In the genomic region with DNA sequence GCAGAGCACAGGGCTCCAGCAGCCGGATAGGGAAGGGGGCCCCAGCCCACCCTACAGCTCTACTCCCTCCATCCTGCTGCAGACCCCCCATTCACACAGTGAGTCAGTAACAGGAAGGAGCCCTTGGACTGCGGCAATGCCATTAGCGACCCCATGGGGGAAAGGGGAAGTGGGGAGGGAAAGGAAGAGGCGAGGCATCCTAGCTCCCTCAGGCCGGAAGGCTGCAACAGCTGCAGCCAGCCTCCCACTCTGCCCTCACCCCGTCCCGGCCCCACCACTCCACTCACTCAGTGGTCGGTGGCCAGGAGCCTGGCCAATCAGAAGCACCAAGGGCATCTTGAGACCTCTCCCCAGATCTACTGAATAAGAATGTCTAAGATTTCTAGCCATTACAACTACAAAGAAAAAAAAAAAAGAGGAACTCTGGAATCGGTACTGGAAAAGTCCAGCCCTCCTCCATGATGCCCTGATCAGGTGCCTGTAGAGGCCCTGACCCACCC, we compare ENCODE assay signal across 12 cellular contexts. TPM values are rescaled to one million over a fixed set of nuclear protein-coding genes. Genes with fewer than 3 reads are reported as not detected.
DNase-seq lines count a peak whose midpoint lies in the region; ATAC-seq and TF ChIP-seq lines count a peak whose summit lies in the region.
"Had no signal": no experiment of that assay in that cellular context is flagged by ENCODE, and none has a peak within 500 bp of the region (broad histone marks: within the 10 kb centered on the region; RNA-seq: fewer than 3 reads in every experiment).

No MANE protein-coding gene starts in this region.

- intact Hi-C loops in Right ventricle myocardium inferior (cut with DNase I) = no loop called here
- intact Hi-C loops in cardiac septum (cut with DNase I) = no loop called here
- intact Hi-C loops in vagina (cut with DNase I) = no loop called here

- H3K4me1 ChIP-seq in vagina = peaks cover 57% of the 10 kb centered on the region

- TF ChIP-seq CTCF in endothelial cell (IDR thresholded peaks at IDR 0.05; ENCODE audit: unreplicated experiment) (no peak), nephron (IDR thresholded peaks at IDR 0.05; ENCODE audit: unreplicated experiment in 3 of 3) (no peak), vagina (IDR thresholded peaks at IDR 0.05) (no peak)

- H3K36me3 ChIP-seq in vagina = no peaks in the 10 kb centered on the region

- no peak for TF ChIP-seq POLR2A in vagina (IDR thresholded peaks at IDR 0.05)

- DNase-seq in Right ventricle myocardium inferior (ENCODE audit: missing footprints) = no peak
- no peak for DNase-seq in cardiac septum (ENCODE audit: low spot score)
- DNase-seq in endothelial cell (ENCODE audit: low spot score) = no peak
- peak in 1 of 2 donors; percentile 84 for DNase-seq in vagina (ENCODE audit: extremely low spot score in 2 of 2)
- DNase-seq in NCI-H526 treated with DMSO at 0.1 percent for 48 hours (lab: John Stamatoyannopoulos, UW) = no peak
- DNase-seq in activated naive CD8-positive, alpha-beta T cell treated with anti-CD3 and anti-CD28 coated beads for 36 hours = no peak
- DNase-seq: ACHN; activated CD4-positive, alpha-beta memory T cell treated with anti-CD3 and anti-CD28 coated beads for 36 hours; HFFc6; SHP77 treated with DMSO at 0.1 percent for 48 hours had no signal

- H3K4me3 ChIP-seq in vagina = no peak overlapping the region

- no peaks in the 10 kb centered on the region for H3K27me3 ChIP-seq in vagina

- peaks cover 10% of the 10 kb centered on the region for H3K36me3 Mint-ChIP-seq in endothelial cell (ENCODE audit: low read depth, unreplicated experiment)
- peaks cover 38% of the 10 kb centered on the region for H3K36me3 Mint-ChIP-seq in nephron (ENCODE audit: low read depth)
- H3K36me3 Mint-ChIP-seq in activated naive CD8-positive, alpha-beta T cell treated with anti-CD3 and anti-CD28 coated beads for 36 hours = no peaks in the 10 kb centered on the region
- H3K36me3 Mint-ChIP-seq: activated CD4-positive, alpha-beta memory T cell treated with anti-CD3 and anti-CD28 coated beads for 36 hours had no signal

- peak overlapping the region; percentile 83 for H3K27ac ChIP-seq in vagina

- peaks cover 8% of the 10 kb centered on the region for H3K27me3 Mint-ChIP-seq in endothelial cell (ENCODE audit: unreplicated experiment)
- peaks cover 15% of the 10 kb centered on the region for H3K27me3 Mint-ChIP-seq in nephron (ENCODE audit: low read depth)
- no peaks in the 10 kb centered on the region for H3K27me3 Mint-ChIP-seq in activated naive CD8-positive, alpha-beta T cell treated with anti-CD3 and anti-CD28 coated beads for 36 hours

- no peaks in the 10 kb centered on the region for H3K9me3 ChIP-seq in vagina

- H3K4me3 Mint-ChIP-seq in endothelial cell (ENCODE audit: unreplicated experiment) = no peak overlapping the region
- H3K4me3 Mint-ChIP-seq in nephron = peak overlapping the region in 2 of 3 experiments; percentile 24 to 47
- H3K4me3 Mint-ChIP-seq in activated naive CD8-positive, alpha-beta T cell treated with anti-CD3 and anti-CD28 coated beads for 36 hours = no peak overlapping the region
- H3K4me3 Mint-ChIP-seq: activated CD4-positive, alpha-beta memory T cell treated with anti-CD3 and anti-CD28 coated beads for 36 hours; HFFc6 had no signal

- peaks cover 44% of the 10 kb centered on the region for H3K4me1 Mint-ChIP-seq in endothelial cell (ENCODE audit: unreplicated experiment)
- peaks cover 33% of the 10 kb centered on the region for H3K4me1 Mint-ChIP-seq in nephron
- peaks cover 12% of the 10 kb centered on the region for H3K4me1 Mint-ChIP-seq in activated naive CD8-positive, alpha-beta T cell treated with anti-CD3 and anti-CD28 coated beads for 36 hours

- ATAC-seq in Right ventricle myocardium inferior (peak; percentile 49), HG03175 (IDR thresholded peaks at IDR 0.05; ENCODE audit: unreplicated experiment) (no peak)

- H3K9me3 Mint-ChIP-seq in endothelial cell (ENCODE audit: unreplicated experiment) (no peaks in the 10 kb centered on the region), nephron (no peaks in the 10 kb centered on the region)
- no peaks in the 10 kb centered on the region for H3K9me3 Mint-ChIP-seq in activated naive CD8-positive, alpha-beta T cell treated with anti-CD3 and anti-CD28 coated beads for 36 hours
- H3K9me3 Mint-ChIP-seq: activated CD4-positive, alpha-beta memory T cell treated with anti-CD3 and anti-CD28 coated beads for 36 hours; HFFc6 had no signal

- H3K27ac Mint-ChIP-seq in endothelial cell (ENCODE audit: unreplicated experiment) = peak overlapping the region; percentile 78
- peak overlapping the region; percentile 87 to 97 (median 88) for H3K27ac Mint-ChIP-seq in nephron
- H3K27ac Mint-ChIP-seq in activated naive CD8-positive, alpha-beta T cell treated with anti-CD3 and anti-CD28 coated beads for 36 hours = no peak overlapping the region
- H3K27ac Mint-ChIP-seq: activated CD4-positive, alpha-beta memory T cell treated with anti-CD3 and anti-CD28 coated beads for 36 hours; HFFc6 had no signal

RNA-seq across cellular contexts. Expression of a gene that starts 14.1 kb away (rescaled TPM):
- total RNA-seq in Right ventricle myocardium inferior (34.5 TPM), cardiac septum (17.8 TPM), endothelial cell (ENCODE audit: unreplicated experiment) (15.5 TPM), vagina (56.7 TPM)
- 1 to 10 TPM; 3.0 to 3.6 TPM for total RNA-seq in activated naive CD8-positive, alpha-beta T cell treated with anti-CD3 and anti-CD28 coated beads for 36 hours

RNA-seq across cellular contexts. Expression of a gene that starts 15.0 kb away (rescaled TPM):
- 0.19 TPM for total RNA-seq in Right ventricle myocardium inferior
- total RNA-seq in cardiac septum = not detected
- 0.97 TPM for total RNA-seq in endothelial cell (ENCODE audit: unreplicated experiment)
- 2.7 TPM for total RNA-seq in vagina
- not detected for total RNA-seq in activated naive CD8-positive, alpha-beta T cell treated with anti-CD3 and anti-CD28 coated beads for 36 hours
- total RNA-seq: activated CD4-positive, alpha-beta memory T cell treated with anti-CD3 and anti-CD28 coated beads for 36 hours; HFFc6 had no signal

Comparison
In these comparisons a context has a peak if more than half of its experiments do, and no peak if none do; other contexts are left out.
1. H3K4me3 Mint-ChIP-seq: peak in nephron (2 of 3); none in endothelial cell (single experiment) and activated naive CD8-positive, alpha-beta T cell treated with anti-CD3 and anti-CD28 coated beads for 36 hours (single experiment).